In genomic region chr6:170024940-170025339, GRCh38 we compare ENCODE assay signal across 13 cellular contexts.
A peak's percentile ranks its signal among the peaks of the same experiment; 100 is the strongest.
DNase-seq lines count a peak whose midpoint lies in the region; FAIRE-seq and TF ChIP-seq lines count a peak whose summit lies in the region.
"Had no signal": no experiment of that assay in that cellular context is flagged by ENCODE, and none has a peak within 500 bp of the region (broad histone marks: within the 10 kb centered on the region; RNA-seq: fewer than 3 reads in every experiment).

No MANE protein-coding gene starts in this region.

- FAIRE-seq in endometrium (lab: Jason Lieb, UNC), result peak; percentile 98
- FAIRE-seq: frontal cortex had no signal

- TF ChIP-seq CTCF in C4-2B (conservative IDR thresholded peaks at IDR 0.05), result no peak
- TF ChIP-seq CTCF in nephron (IDR thresholded peaks at IDR 0.05; ENCODE audit: unreplicated experiment in 3 of 3), result no peak

- H3K9me3 Mint-ChIP-seq in nephron, result no peaks in the 10 kb centered on the region
- H3K9me3 Mint-ChIP-seq: stimulated activated naive CD8-positive, alpha-beta T cell treated with anti-CD3 and anti-CD28 coated beads, Interleukin-15, Interleukin-2, amounts not matched to agents 100 ng/mL and 50 ng/mL, for 24 hours had no signal

- H3K27ac Mint-ChIP-seq in nephron, result peak overlapping the region in 2 of 3 experiments; percentile 67 to 70
- H3K27ac Mint-ChIP-seq: CD4-positive, CD25-positive, alpha-beta regulatory T cell; memory B cell; stimulated activated naive CD8-positive, alpha-beta T cell treated with anti-CD3 and anti-CD28 coated beads, Interleukin-15, Interleukin-2, amounts not matched to agents 100 ng/mL and 50 ng/mL, for 24 hours had no signal

- H3K36me3 Mint-ChIP-seq in nephron (ENCODE audit: low read depth), result no peaks in the 10 kb centered on the region
- H3K36me3 Mint-ChIP-seq: CD4-positive, CD25-positive, alpha-beta regulatory T cell; memory B cell had no signal

- no peak overlapping the region for H3K4me3 Mint-ChIP-seq in nephron
- H3K4me3 Mint-ChIP-seq: memory B cell; stimulated activated naive CD8-positive, alpha-beta T cell treated with anti-CD3 and anti-CD28 coated beads, Interleukin-15, Interleukin-2, amounts not matched to agents 100 ng/mL and 50 ng/mL, for 24 hours had no signal

- H3K27me3 Mint-ChIP-seq in nephron (ENCODE audit: low read depth), result peaks cover 18% of the 10 kb centered on the region

- H3K27ac ChIP-seq in C4-2B, result peak overlapping the region; percentile 53; the same call in 1 of the 2 replicates
- H3K27ac ChIP-seq: ascending aorta had no signal

- H3K4me1 Mint-ChIP-seq in nephron, result peaks cover 22% of the 10 kb centered on the region
- H3K4me1 Mint-ChIP-seq: memory B cell had no signal

- DNase-seq in NCI-H2196 treated with DMSO at 0.1 percent for 48 hours (lab: John Stamatoyannopoulos, UW; ENCODE audit: unreplicated experiment) (peak; percentile 32), MV-4-11 (lab: John Stamatoyannopoulos, UW) (no peak), HuH-7.5 (ENCODE audit: low spot score) (no peak)
- DNase-seq in NK-92 treated with Interleukin-12 subunit alpha and Interleukin-12 subunit beta, amount 100 ng/mL, for 24 hours (lab: John Stamatoyannopoulos, UW), result no peak
- DNase-seq in activated CD4-positive, alpha-beta T cell treated with anti-CD3 and anti-CD28 coated beads, Interleukin-2, amount 50 U/mL, for 48 hours, result no peak
- DNase-seq: CD4-positive, CD25-positive, alpha-beta regulatory T cell had no signal
